Comparison of ENCODE assay signal across 8 cellular contexts in genomic region chr20:51541189-51542032, GRCh38. TPM values are rescaled to one million over a fixed set of nuclear protein-coding genes. Genes with fewer than 3 reads are reported as not detected.
DNase-seq lines count a peak whose midpoint lies in the region; ATAC-seq, FAIRE-seq and TF ChIP-seq lines count a peak whose summit lies in the region.

No MANE protein-coding gene starts in this region.

- ATAC-seq in HG03045 (IDR thresholded peaks at IDR 0.05; ENCODE audit: unreplicated experiment): peak; percentile 47
- ATAC-seq in left ventricle myocardium superior: peak; percentile 88
- no peak for ATAC-seq in GM18517 (IDR thresholded peaks at IDR 0.05; ENCODE audit: unreplicated experiment)

- no peaks in the 10 kb centered on the region for H3K27me3 Mint-ChIP-seq in activated naive CD4-positive, alpha-beta T cell treated with anti-CD3 and anti-CD28 coated beads for 36 hours (ENCODE audit: low read depth)

- no peak for TF ChIP-seq EP300 in sigmoid colon (IDR thresholded peaks at IDR 0.05)

- TF ChIP-seq CTCF in sigmoid colon (IDR thresholded peaks at IDR 0.05): no peak

- H3K4me1 Mint-ChIP-seq in activated naive CD4-positive, alpha-beta T cell treated with anti-CD3 and anti-CD28 coated beads for 36 hours (ENCODE audit: low read depth): peaks cover 42% of the 10 kb centered on the region

- no peak for DNase-seq in GM18507 (ENCODE audit: extremely low spot score, insufficient read length, low read depth)
- DNase-seq in RPMI7951 (ENCODE audit: low read depth): peak; percentile 28
- peak; percentile 91 for DNase-seq in activated naive CD4-positive, alpha-beta T cell treated with anti-CD3 and anti-CD28 coated beads for 36 hours
- peak; percentile 80 for DNase-seq in left ventricle myocardium superior
- peak; percentile 91 for DNase-seq in sigmoid colon
- DNase-seq in NCI-H446 treated with DMSO at 0.1 percent for 48 hours (lab: John Stamatoyannopoulos, UW): no peak

- H3K27ac Mint-ChIP-seq in activated naive CD4-positive, alpha-beta T cell treated with anti-CD3 and anti-CD28 coated beads for 36 hours: peak overlapping the region; percentile 98

- CTCF ChIA-PET in activated naive CD4-positive, alpha-beta T cell treated with anti-CD3 and anti-CD28 coated beads for 36 hours (lab: Charles Lee): interaction anchor here (0.8 to 3.0 kb wide), 20 partner anchors 9 to 165 kb away, joined by 3 to 16 read pairs (median 4); no protein-coding TSS in a partner anchor

- peaks cover 0 to 17% (median 0%) of the 10 kb centered on the region in 3 donors for H3K27me3 ChIP-seq in sigmoid colon

- no peaks in the 10 kb centered on the region for H3K9me3 ChIP-seq in sigmoid colon

- peak; percentile 85 for FAIRE-seq in GM18507 (lab: Jason Lieb, UNC)

- no peaks in the 10 kb centered on the region for H3K36me3 ChIP-seq in sigmoid colon

- H3K27ac ChIP-seq in sigmoid colon: peak overlapping the region; percentile 65 to 80 (median 70)

- peak overlapping the region; percentile 96 for H3K4me3 Mint-ChIP-seq in activated naive CD4-positive, alpha-beta T cell treated with anti-CD3 and anti-CD28 coated beads for 36 hours

- H3K9me3 Mint-ChIP-seq in activated naive CD4-positive, alpha-beta T cell treated with anti-CD3 and anti-CD28 coated beads for 36 hours: no peaks in the 10 kb centered on the region

- peaks cover 14% of the 10 kb centered on the region for H3K36me3 Mint-ChIP-seq in activated naive CD4-positive, alpha-beta T cell treated with anti-CD3 and anti-CD28 coated beads for 36 hours (ENCODE audit: low read depth)

- WGBS in sigmoid colon, 2 donors: 4 to 7% methylated on average over 13 of the region's 13 CpGs

- H3K4me3 ChIP-seq in sigmoid colon: peak overlapping the region in 3 of 4 donors; percentile 36 to 50 (median 47)

- H3K4me1 ChIP-seq in sigmoid colon: peaks cover 0 to 30% (median 24%) of the 10 kb centered on the region in 4 donors

- intact Hi-C loops in activated naive CD4-positive, alpha-beta T cell treated with anti-CD3 and anti-CD28 coated beads for 36 hours (cut with micrococcal nuclease): loop anchor here (1.0 to 2.0 kb wide), 9 partner anchors 10 to 155 kb away; no protein-coding TSS in a partner anchor
- intact Hi-C loops in left ventricle myocardium superior (cut with micrococcal nuclease) (no loop called here), sigmoid colon (cut with DNase I) (loop anchor here (5.0 kb wide), 1 partner anchor 79 kb away; no protein-coding TSS in a partner anchor)

- no peak for TF ChIP-seq POLR2A in sigmoid colon (IDR thresholded peaks at IDR 0.05)

RNA-seq across cellular contexts. Expression of gene NFATC2, which starts 1.1 kb away (rescaled TPM):
- 3.0 and 3.4 TPM in 2 replicates for total RNA-seq in RPMI7951 (2014; rRNA removed; shearing (Covaris generic))
- 10 to 100 TPM; 15.7 to 17.4 TPM for total RNA-seq in activated naive CD4-positive, alpha-beta T cell treated with anti-CD3 and anti-CD28 coated beads for 36 hours
- total RNA-seq in left ventricle myocardium superior: 2.3 TPM
- total RNA-seq in sigmoid colon: 10 to 100 TPM in 1 of 4 donors, 1 to 10 TPM in 3; 3.5 to 16.9 (median 5.8) TPM
- polyA plus RNA-seq in sigmoid colon: 1 to 10 TPM; 1.4 to 5.4 (median 1.8) TPM

Comparison
In these comparisons a context has a peak if more than half of its experiments do, and no peak if none do; other contexts are left out.
1. DNase-seq: peak in RPMI7951 (single experiment), activated naive CD4-positive, alpha-beta T cell treated with anti-CD3 and anti-CD28 coated beads for 36 hours (single experiment), left ventricle myocardium superior (single experiment) and sigmoid colon (single experiment); none in GM18507 (single experiment) and NCI-H446 treated with DMSO at 0.1 percent for 48 hours (single experiment).